ENCODE assay signal across 15 cellular contexts in genomic region chr4:140305053-140305452, GRCh38.
A peak's percentile ranks its signal among the peaks of the same experiment; 100 is the strongest.
DNase-seq lines count a peak whose midpoint lies in the region; ATAC-seq and TF ChIP-seq lines count a peak whose summit lies in the region.
"Had no signal": no experiment of that assay in that cellular context is flagged by ENCODE, and none has a peak within 500 bp of the region (broad histone marks: within the 10 kb centered on the region; RNA-seq: fewer than 3 reads in every experiment).

No MANE protein-coding gene starts in this region.

- no peak for TF ChIP-seq CTCF in 22Rv1 (IDR thresholded peaks at IDR 0.05)
- TF ChIP-seq CTCF in left lung (IDR thresholded peaks at IDR 0.05), result no peak

- H3K9me3 ChIP-seq in left lung, result no peaks in the 10 kb centered on the region
- H3K9me3 ChIP-seq: Peyer's patch had no signal

- H3K4me3 ChIP-seq in left lung, result no peak overlapping the region
- H3K4me3 ChIP-seq: GM12878, GM23338, Peyer's patch had no signal

- no peaks in the 10 kb centered on the region for H3K27me3 ChIP-seq in left lung
- H3K27me3 ChIP-seq: Peyer's patch had no signal

- intact Hi-C loops in left lung (cut with DNase I), result no loop called here

- H3K4me1 ChIP-seq in left lung, result no peaks in the 10 kb centered on the region
- H3K4me1 ChIP-seq: Peyer's patch had no signal

- peak; percentile 69 for DNase-seq in DMS53 (lab: John Stamatoyannopoulos, UW)
- peak; percentile 20 for DNase-seq in astrocyte of the hippocampus (ENCODE audit: low read depth, low spot score)
- DNase-seq in left lung, result no peak
- no peak for DNase-seq in activated CD4-positive, CD25-positive, alpha-beta regulatory T cell treated with anti-CD3 and anti-CD28 coated beads, Interleukin-2, amount 50 U/mL, for 72 hours
- DNase-seq in activated CD4-positive, alpha-beta T cell treated with anti-CD3 and anti-CD28 coated beads for 1 hour, result no peak
- no peak for DNase-seq in mesenteric fat pad (ENCODE audit: low spot score)
- DNase-seq: DMS79, NCI-H1694, NCI-H774, Peyer's patch, SHP77 had no signal

- ATAC-seq in left lung (peak; percentile 88), HG02588 (IDR thresholded peaks at IDR 0.05; ENCODE audit: unreplicated experiment) (no peak)
- ATAC-seq: GM12878, GM23338 had no signal

- 0 out of 2 replicates have a peak overlapping the region, but pooled peaks have one; percentile 23 for H3K27ac ChIP-seq in 22Rv1
- H3K27ac ChIP-seq in left lung, result no peak overlapping the region
- H3K27ac ChIP-seq: Peyer's patch had no signal

- no peaks in the 10 kb centered on the region for H3K36me3 ChIP-seq in left lung
- H3K36me3 ChIP-seq: Peyer's patch had no signal

Comparison
In these comparisons a context has a peak if more than half of its experiments do, and no peak if none do; other contexts are left out.
1. DNase-seq: peak in DMS53 (single experiment) and astrocyte of the hippocampus (single experiment); none in left lung (0 of 2), activated CD4-positive, CD25-positive, alpha-beta regulatory T cell treated with anti-CD3 and anti-CD28 coated beads, Interleukin-2, amount 50 U/mL, for 72 hours (single experiment), activated CD4-positive, alpha-beta T cell treated with anti-CD3 and anti-CD28 coated beads for 1 hour (single experiment) and mesenteric fat pad (single experiment).